Comparison of ENCODE assay signal across 1 cellular context in genomic region chr1:202752799-202753198, GRCh38.
TF ChIP-seq lines count a peak whose summit lies in the region.

No MANE protein-coding gene starts in this region.

TF ChIP-seq in IMR-90, 13 proteins besides CTCF, POLR2A, EP300 and RAD21 (continued from another document):
- TF ChIP-seq ELK1 (IDR thresholded peaks at IDR 0.05; ENCODE audit: borderline replicate concordance, low read depth, low read length) (no peak), RCOR1 (IDR thresholded peaks at IDR 0.05; ENCODE audit: insufficient replicate concordance, low read length) (no peak)
